ENCODE assay signal across 15 cellular contexts in genomic region chr2:241598061-241598460, GRCh38. TPM values are rescaled to one million over a fixed set of nuclear protein-coding genes. Genes with fewer than 3 reads are reported as not detected.
"Had no signal": no experiment of that assay in that cellular context is flagged by ENCODE, and none has a peak within 500 bp of the region (broad histone marks: within the 10 kb centered on the region; RNA-seq: fewer than 3 reads in every experiment).

No MANE protein-coding gene starts in this region.

- H3K4me3 ChIP-seq: adrenal gland, breast epithelium, hepatocyte, lung, transverse colon had no signal

- DNase-seq: activated CD4-positive, alpha-beta T cell treated with anti-CD3 and anti-CD28 coated beads, Interleukin-2, amount 10 ng/mL, durations not matched to agents 7 days and 5 days; activated CD8-positive, alpha-beta memory T cell treated with anti-CD3 and anti-CD28 coated beads, Interleukin-2, amount 50 U/mL, for 4 hours; activated naive CD4-positive, alpha-beta T cell treated with anti-CD3 and anti-CD28 coated beads for 36 hours; activated T-cell treated with anti-CD3 and anti-CD28 coated beads, Interleukin-2, amount 50 U/mL, for 4 hours; adrenal gland; cortex of kidney; left cardiac atrium; retina; stimulated activated CD4-positive, alpha-beta T cell treated with anti-CD3 and anti-CD28 coated beads, Interleukin-2, amount 100 ng/mL, for 24 hours; transverse colon had no signal

- ATAC-seq: activated CD4-positive, CD25-positive, alpha-beta regulatory T cell treated with anti-CD3 and anti-CD28 coated beads, Interleukin-2, amount 50 U/mL, for 24 hours; activated T-cell treated with anti-CD3 and anti-CD28 coated beads, Interleukin-2, amount 50 U/mL, for 4 hours; left cardiac atrium; natural killer cell treated with Interleukin-12 subunit alpha and Interleukin-12 subunit beta and Interleukin-15 and Interleukin-18, amount 100 ng/mL, for 72 hours had no signal

RNA-seq across cellular contexts. Expression of gene BOK, which starts 39.5 kb away (rescaled TPM):
- total RNA-seq: activated CD4-positive, alpha-beta T cell treated with anti-CD3 and anti-CD28 coated beads, Interleukin-2, amount 10 ng/mL, durations not matched to agents 7 days and 5 days; activated naive CD4-positive, alpha-beta T cell treated with anti-CD3 and anti-CD28 coated beads for 36 hours had no signal
